In the genomic region with DNA sequence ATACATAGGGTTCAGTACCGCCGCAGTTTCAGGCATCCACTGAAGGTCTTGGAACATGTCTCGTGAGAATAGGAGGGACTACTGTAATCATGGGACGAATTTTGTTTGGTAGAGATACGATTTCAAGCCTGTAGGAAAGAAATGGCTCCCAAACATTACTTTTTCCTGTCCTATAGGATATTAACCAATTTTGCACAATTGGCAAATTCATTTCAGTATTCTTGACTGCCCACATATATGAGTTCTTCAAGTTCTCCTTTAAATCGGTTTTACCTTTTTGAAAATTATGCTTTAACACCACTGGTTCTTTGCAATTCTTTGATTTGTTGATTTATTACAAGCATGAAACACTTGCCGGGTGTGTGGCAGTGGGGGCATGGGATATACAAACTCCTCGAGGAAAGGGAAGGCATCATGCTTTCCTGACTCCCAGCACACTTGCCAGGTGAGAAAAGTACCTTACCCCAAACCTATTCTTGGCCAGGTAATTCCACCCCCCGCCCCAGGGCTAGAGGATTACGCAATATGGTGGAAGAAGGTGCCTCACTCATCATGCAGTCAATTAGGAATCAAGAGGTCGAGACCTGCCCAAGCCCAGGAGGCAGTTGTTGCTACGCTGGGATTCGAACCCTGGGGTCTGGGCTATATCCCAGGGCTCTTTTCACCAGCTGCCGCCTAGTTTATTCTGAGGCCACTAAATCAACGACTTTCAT, we compare ENCODE assay signal across 8 cellular contexts. TPM values are rescaled to one million over a fixed set of nuclear protein-coding genes. Genes with fewer than 3 reads are reported as not detected.
DNase-seq lines count a peak whose midpoint lies in the region; ATAC-seq, FAIRE-seq and TF ChIP-seq lines count a peak whose summit lies in the region.

No MANE protein-coding gene starts in this region.

- H3K27ac Mint-ChIP-seq in stimulated activated naive CD8-positive, alpha-beta T cell treated with anti-CD3 and anti-CD28 coated beads, Interleukin-15, amount 100 ng/mL, for 72 hours = peak overlapping the region; percentile 4 to 96

- FAIRE-seq in GM12891 (lab: Jason Lieb, UNC) = no peak

- H3K4me1 ChIP-seq in ACC112 (ENCODE audit: control insufficient read depth, insufficient read depth, low read length, unreplicated experiment) = peaks cover 5% of the 10 kb centered on the region
- no peaks in the 10 kb centered on the region for H3K4me1 ChIP-seq in iPS DF 6.9 (ENCODE audit: control insufficient read depth, insufficient read depth, low read length)

- H3K36me3 ChIP-seq in ACC112 (ENCODE audit: insufficient read depth, low read length) (no peaks in the 10 kb centered on the region), iPS DF 6.9 (ENCODE audit: control insufficient read depth, insufficient read depth, low read length) (no peaks in the 10 kb centered on the region)

- H3K4me3 Mint-ChIP-seq in stimulated activated naive CD8-positive, alpha-beta T cell treated with anti-CD3 and anti-CD28 coated beads, Interleukin-15, amount 100 ng/mL, for 72 hours = peak overlapping the region; percentile 94 to 95

- TF ChIP-seq CTCF in VCaP (conservative IDR thresholded peaks at IDR 0.05) = no peak

- TF ChIP-seq POLR2A in GM12891 (IDR thresholded peaks at IDR 0.05; ENCODE audit: low read depth, low read length) = no peak

- no peaks in the 10 kb centered on the region for H3K9me3 Mint-ChIP-seq in stimulated activated naive CD8-positive, alpha-beta T cell treated with anti-CD3 and anti-CD28 coated beads, Interleukin-15, amount 100 ng/mL, for 72 hours

- DNase-seq in iPS DF 6.9 (ENCODE audit: low read depth, low spot score) (no peak), GM12891 (ENCODE audit: insufficient read length, low spot score) (no peak), T-helper 9 cell (no peak)
- DNase-seq in stimulated activated naive CD8-positive, alpha-beta T cell treated with anti-CD3 and anti-CD28 coated beads, Interleukin-15, amount 100 ng/mL, for 72 hours = no peak
- no peak for DNase-seq in activated effector memory CD4-positive, alpha-beta T cell treated with anti-CD3 and anti-CD28 coated beads, Interleukin-2, amount 50 U/mL, for 16 hours

- H3K79me2 ChIP-seq in ACC112 (ENCODE audit: control insufficient read depth, insufficient read depth, low read length, unreplicated experiment) = peaks cover 19% of the 10 kb centered on the region

- peaks cover 10% of the 10 kb centered on the region for H3K27me3 Mint-ChIP-seq in stimulated activated naive CD8-positive, alpha-beta T cell treated with anti-CD3 and anti-CD28 coated beads, Interleukin-15, amount 100 ng/mL, for 72 hours

- H3K27me3 ChIP-seq in ACC112 (ENCODE audit: insufficient read depth, low read length) (peaks cover 20% of the 10 kb centered on the region), iPS DF 6.9 (ENCODE audit: control insufficient read depth, insufficient read depth, low read length) (no peaks in the 10 kb centered on the region)

- no CpG with 5 or more reads among the region's 15 CpGs for WGBS in iPS DF 6.9 (ENCODE audit: insufficient coverage, insufficient read length)

- H3K4me3 ChIP-seq in ACC112 (ENCODE audit: low read depth, low read length) (peak overlapping the region; percentile 84), iPS DF 6.9 (ENCODE audit: low read length) (peak overlapping the region; percentile 96; the same call in 1 of the 2 replicates)

- no peaks in the 10 kb centered on the region for H3K9me3 ChIP-seq in iPS DF 6.9 (ENCODE audit: control insufficient read depth, insufficient read depth, low read length)

- H3K4me1 Mint-ChIP-seq in stimulated activated naive CD8-positive, alpha-beta T cell treated with anti-CD3 and anti-CD28 coated beads, Interleukin-15, amount 100 ng/mL, for 72 hours = peaks cover 9% of the 10 kb centered on the region

- peak; percentile 18 for ATAC-seq in GM21515 (IDR thresholded peaks at IDR 0.05; ENCODE audit: unreplicated experiment)
- peak; percentile 37 for ATAC-seq in stimulated activated naive CD8-positive, alpha-beta T cell treated with anti-CD3 and anti-CD28 coated beads, Interleukin-15, amount 100 ng/mL, for 72 hours

- H3K27ac ChIP-seq in ACC112 (ENCODE audit: low read depth, low read length) (no peak overlapping the region), VCaP (peak overlapping the region; percentile 82), iPS DF 6.9 (ENCODE audit: low read length) (no peak overlapping the region)

- H2AFZ ChIP-seq in ACC112 (ENCODE audit: low read length, unreplicated experiment) = peak overlapping the region; percentile 99

TF ChIP-seq in GM12891, 5 proteins besides CTCF, POLR2A, EP300 and RAD21:
- TF ChIP-seq TAF1 (IDR thresholded peaks at IDR 0.05; ENCODE audit: low read depth, low read length) = no peak
- TF ChIP-seq POU2F2 (IDR thresholded peaks at IDR 0.05; ENCODE audit: low read depth, low read length) = no peak
- TF ChIP-seq PAX5 (IDR thresholded peaks at IDR 0.05; ENCODE audit: insufficient read depth, low read length, severe bottlenecking) = no peak
- no peak for TF ChIP-seq POLR2AphosphoS5 (IDR thresholded peaks at IDR 0.05; ENCODE audit: low read depth, low read length)
- TF ChIP-seq SPI1 (IDR thresholded peaks at IDR 0.05; ENCODE audit: low read depth, low read length) = no peak
TF ChIP-seq in GM12891: peak in this region for 0.

RNA-seq across cellular contexts. Expression of a gene that starts 0.6 kb away (rescaled TPM):
- 12.9 TPM for polyA plus RNA-seq in GM12891 (2012; ENCODE audit: low read depth, missing spikeins)
